In genomic region chr2:209984291-209984690, GRCh38 we compare ENCODE assay signal across 29 cellular contexts.
"Had no signal": no experiment of that assay in that cellular context is flagged by ENCODE, and none has a peak within 500 bp of the region (broad histone marks: within the 10 kb centered on the region; RNA-seq: fewer than 3 reads in every experiment).

No MANE protein-coding gene starts in this region.

- H3K4me1 ChIP-seq: colonic mucosa, esophagus muscularis mucosa, esophagus squamous epithelium, foreskin keratinocyte, gastrocnemius medialis, gastroesophageal sphincter, heart left ventricle had no signal

- H3K27me3 Mint-ChIP-seq: dendritic cell treated with granulocyte-macrophage colony-stimulating factor and Interleukin-4, amounts not matched to agents 40 ng/mL and 50 ng/mL, for 4 days had no signal

- H3K27ac Mint-ChIP-seq: dendritic cell treated with granulocyte-macrophage colony-stimulating factor and Interleukin-4, amounts not matched to agents 40 ng/mL and 50 ng/mL, for 4 days; effector memory CD8-positive, alpha-beta T cell; endodermal cell had no signal

- H3K27me3 ChIP-seq: colonic mucosa, dorsolateral prefrontal cortex, esophagus muscularis mucosa, foreskin keratinocyte, gastrocnemius medialis, gastroesophageal sphincter had no signal

- H3K9me3 ChIP-seq: colonic mucosa, esophagus muscularis mucosa, esophagus squamous epithelium, gastrocnemius medialis, gastroesophageal sphincter, heart left ventricle, heart right ventricle had no signal

- H3K4me3 ChIP-seq: colonic mucosa, coronary artery, dorsolateral prefrontal cortex, esophagus muscularis mucosa, esophagus squamous epithelium, gastrocnemius medialis, gastroesophageal sphincter, heart left ventricle, heart right ventricle had no signal

- DNase-seq: colonic mucosa; cortex of kidney; dermis blood vessel endothelial cell; dorsolateral prefrontal cortex; effector CD4-positive, alpha-beta T cell; effector CD8-positive, alpha-beta T cell; effector memory CD4-positive, alpha-beta T cell; effector memory CD8-positive, alpha-beta T cell; endodermal cell; erythroblast; esophagus squamous epithelium; foreskin fibroblast; foreskin keratinocyte; foreskin melanocyte; gastrocnemius medialis; glutamatergic neuron; head of caudate nucleus; heart left ventricle; heart right ventricle had no signal

- H3K9me3 Mint-ChIP-seq: dendritic cell treated with granulocyte-macrophage colony-stimulating factor and Interleukin-4, amounts not matched to agents 40 ng/mL and 50 ng/mL, for 4 days; effector memory CD8-positive, alpha-beta T cell; endodermal cell had no signal

- ATAC-seq: effector memory CD8-positive, alpha-beta T cell; esophagus mucosa; foreskin keratinocyte; gastrocnemius medialis; gastroesophageal sphincter; heart left ventricle; heart right ventricle had no signal

- FAIRE-seq: colon, endometrium, endothelial cell of umbilical vein, frontal cortex had no signal

- H3K36me3 ChIP-seq: colonic mucosa, esophagus muscularis mucosa, esophagus squamous epithelium, gastrocnemius medialis, gastroesophageal sphincter, heart left ventricle, heart right ventricle had no signal

- H3K27ac ChIP-seq: colonic mucosa, coronary artery, dorsolateral prefrontal cortex, epithelial cell of prostate, esophagus muscularis mucosa, esophagus squamous epithelium, foreskin keratinocyte, gastrocnemius medialis, gastroesophageal sphincter, heart left ventricle, heart right ventricle had no signal

- H3K4me3 Mint-ChIP-seq: dendritic cell treated with granulocyte-macrophage colony-stimulating factor and Interleukin-4, amounts not matched to agents 40 ng/mL and 50 ng/mL, for 4 days; effector memory CD8-positive, alpha-beta T cell; endodermal cell had no signal
